ENCODE assay signal across 8 cellular contexts in the genomic region with DNA sequence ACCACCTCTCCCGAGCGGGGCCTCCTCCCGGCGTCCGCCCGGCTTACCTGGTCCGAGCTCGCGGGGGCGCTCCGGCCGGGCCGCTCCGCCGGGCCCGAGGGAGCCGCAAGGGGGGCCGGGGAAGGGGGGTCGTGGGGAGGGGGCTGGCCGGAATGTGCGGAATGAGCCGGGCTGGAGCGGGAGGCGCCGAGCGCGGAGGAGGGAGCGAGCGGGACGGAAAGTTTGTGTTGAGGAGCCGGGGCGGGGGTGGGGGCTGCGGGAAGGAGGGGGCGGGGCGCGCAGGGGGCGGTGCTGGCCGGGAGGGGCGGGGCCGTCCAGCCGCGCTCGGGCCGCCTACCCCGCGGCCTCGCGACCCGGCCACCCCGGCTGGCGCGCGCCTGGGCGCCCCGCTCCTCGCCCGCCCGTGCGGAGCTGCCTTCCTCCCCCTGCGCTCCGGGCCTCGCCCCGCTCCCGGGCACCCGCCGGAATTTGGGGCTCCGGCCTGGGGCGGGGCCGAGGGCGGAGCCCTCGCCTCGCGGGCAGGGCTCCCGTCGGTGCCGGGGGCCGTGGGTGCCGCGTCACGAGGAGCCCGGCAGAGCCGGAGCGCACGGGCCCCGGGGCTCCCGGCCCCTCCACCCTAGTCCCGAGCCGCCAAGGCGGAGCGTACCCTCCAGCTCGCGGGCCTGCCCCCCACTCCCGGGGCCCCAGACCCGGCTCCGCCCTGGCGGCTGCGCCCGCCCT. TPM values are rescaled to one million over a fixed set of nuclear protein-coding genes. Genes with fewer than 3 reads are reported as not detected.
DNase-seq lines count a peak whose midpoint lies in the region; ATAC-seq and TF ChIP-seq lines count a peak whose summit lies in the region.

TEAD3 (minus strand) TSS at position 229 of the 720 bp plus-strand sequence.

- H3K4me1 Mint-ChIP-seq in activated naive CD8-positive, alpha-beta T cell treated with anti-CD3 and anti-CD28 coated beads, Interleukin-2, amount 50 U/mL, for 24 hours, result peaks cover 11% of the 10 kb centered on the region

- peak; percentile 37 for DNase-seq in GOT3 (lab: John Stamatoyannopoulos, UW)
- peak; percentile 60 to 68 for DNase-seq in SJCRH30
- DNase-seq in activated naive CD8-positive, alpha-beta T cell treated with anti-CD3 and anti-CD28 coated beads, Interleukin-2, amount 50 U/mL, for 24 hours, result peak; percentile 55
- peak; percentile 64 for DNase-seq in left ventricle myocardium inferior
- no peak for DNase-seq in foreskin melanocyte

- H3K9me3 Mint-ChIP-seq in activated naive CD8-positive, alpha-beta T cell treated with anti-CD3 and anti-CD28 coated beads, Interleukin-2, amount 50 U/mL, for 24 hours, result no peaks in the 10 kb centered on the region

- H3K27me3 Mint-ChIP-seq in activated naive CD8-positive, alpha-beta T cell treated with anti-CD3 and anti-CD28 coated beads, Interleukin-2, amount 50 U/mL, for 24 hours, result peaks cover 18% of the 10 kb centered on the region

- H3K36me3 ChIP-seq in SJCRH30, result no peaks in the 10 kb centered on the region
- no peaks in the 10 kb centered on the region for H3K36me3 ChIP-seq in left ventricle myocardium inferior
- H3K36me3 ChIP-seq in rectal smooth muscle tissue (ENCODE audit: control insufficient read depth, insufficient read depth, low read length), result no peaks in the 10 kb centered on the region

- H3K4me3 ChIP-seq in SJCRH30 (peak within 1 kb of the TSS; percentile 73), left ventricle myocardium inferior (peak within 1 kb of the TSS; percentile 85), rectal smooth muscle tissue (ENCODE audit: low read length) (peak within 1 kb of the TSS; percentile 85)

- peak; percentile 69 for ATAC-seq in activated naive CD8-positive, alpha-beta T cell treated with anti-CD3 and anti-CD28 coated beads, Interleukin-2, amount 50 U/mL, for 24 hours
- ATAC-seq in HG03175 (IDR thresholded peaks at IDR 0.05; ENCODE audit: unreplicated experiment), result no peak

- peak within 1 kb of the TSS; percentile 77 for H3K27ac Mint-ChIP-seq in activated naive CD8-positive, alpha-beta T cell treated with anti-CD3 and anti-CD28 coated beads, Interleukin-2, amount 50 U/mL, for 24 hours

- TF ChIP-seq CTCF in C4-2B (conservative IDR thresholded peaks at IDR 0.05) (no peak), left ventricle myocardium inferior (IDR thresholded peaks at IDR 0.05; ENCODE audit: borderline replicate concordance) (peak; percentile 9)

- peak within 1 kb of the TSS; percentile 97 for H3K27ac ChIP-seq in C4-2B
- peak within 1 kb of the TSS; percentile 83 for H3K27ac ChIP-seq in SJCRH30
- peak within 1 kb of the TSS; percentile 96 for H3K27ac ChIP-seq in left ventricle myocardium inferior (replicated peaks)
- peak within 1 kb of the TSS; percentile 99 for H3K27ac ChIP-seq in rectal smooth muscle tissue (ENCODE audit: low read depth, low read length)

- H3K9me3 ChIP-seq in SJCRH30 (replicated peaks), result no peaks in the 10 kb centered on the region
- H3K9me3 ChIP-seq in left ventricle myocardium inferior (replicated peaks), result no peaks in the 10 kb centered on the region

- H3K27me3 ChIP-seq in SJCRH30 (no peaks in the 10 kb centered on the region), left ventricle myocardium inferior (ENCODE audit: low read depth) (peaks cover 31% of the 10 kb centered on the region), rectal smooth muscle tissue (ENCODE audit: control insufficient read depth, insufficient read depth, low read length) (no peaks in the 10 kb centered on the region)

- H3K36me3 Mint-ChIP-seq in activated naive CD8-positive, alpha-beta T cell treated with anti-CD3 and anti-CD28 coated beads, Interleukin-2, amount 50 U/mL, for 24 hours (ENCODE audit: low read depth), result no peaks in the 10 kb centered on the region

- H3K4me3 Mint-ChIP-seq in activated naive CD8-positive, alpha-beta T cell treated with anti-CD3 and anti-CD28 coated beads, Interleukin-2, amount 50 U/mL, for 24 hours, result peak within 1 kb of the TSS; percentile 77

- intact Hi-C loops in left ventricle myocardium inferior (cut with micrococcal nuclease), result no loop called here

- peaks cover 25% of the 10 kb centered on the region for H3K4me1 ChIP-seq in SJCRH30
- H3K4me1 ChIP-seq in left ventricle myocardium inferior, result peaks cover 73% of the 10 kb centered on the region
- H3K4me1 ChIP-seq in rectal smooth muscle tissue (ENCODE audit: control insufficient read depth, insufficient read depth, low read length), result peaks cover 24% of the 10 kb centered on the region

- H3K9ac ChIP-seq in rectal smooth muscle tissue (ENCODE audit: low read length), result peak within 1 kb of the TSS; percentile 80

RNA-seq across cellular contexts. Expression of gene TEAD3, which starts in this region (rescaled TPM):
- total RNA-seq in SJCRH30 (2014; rRNA removed; shearing (Covaris generic)), result 8.4 and 8.8 TPM in 2 replicates
- total RNA-seq in left ventricle myocardium inferior, result 28.0 TPM
